Comparison of ENCODE assay signal across 3 cellular contexts in genomic region chr21:19771881-19772280, GRCh38.
A peak's percentile ranks its signal among the peaks of the same experiment; 100 is the strongest.
TF ChIP-seq lines count a peak whose summit lies in the region.

No MANE protein-coding gene starts in this region.

TF ChIP-seq in A549, 52 proteins besides CTCF, POLR2A, EP300 and RAD21:
- TF ChIP-seq SREBF2 (IDR thresholded peaks at IDR 0.05) (no peak), RFX5 (IDR thresholded peaks at IDR 0.05) (no peak), MYC (IDR thresholded peaks at IDR 0.05; ENCODE audit: borderline replicate concordance, low read length) (no peak), MAFK (IDR thresholded peaks at IDR 0.05; ENCODE audit: partially characterized antibody) (peak; percentile 47), TFCP2L1 (CRISPR knock-in tag; IDR thresholded peaks at IDR 0.05) (no peak), MAZ (IDR thresholded peaks at IDR 0.05; ENCODE audit: borderline replicate concordance, low read depth, low read length) (no peak)

TF ChIP-seq in IMR-90, 13 proteins besides CTCF, POLR2A, EP300 and RAD21:
- TF ChIP-seq NFE2L2 (IDR thresholded peaks at IDR 0.05; ENCODE audit: low read depth, low read length) (no peak), MAFK (IDR thresholded peaks at IDR 0.05; ENCODE audit: low read depth, low read length) (peak; percentile 73)
TF ChIP-seq in IMR-90: peak in this region for 1.

TF ChIP-seq in K562, 482 proteins besides CTCF, POLR2A, EP300 and RAD21:
- no peak for TF ChIP-seq ETS2 (tag; IDR thresholded peaks at IDR 0.05; ENCODE audit: borderline replicate concordance, poor library complexity, severe bottlenecking)
- no peak for TF ChIP-seq BCL6 (CRISPR knock-in tag; IDR thresholded peaks at IDR 0.05)
- TF ChIP-seq KDM1A (IDR thresholded peaks at IDR 0.05) = no peak
- no peak for TF ChIP-seq ZNF3 (CRISPR knock-in tag; IDR thresholded peaks at IDR 0.05)
- no peak for TF ChIP-seq FOXO4 (CRISPR knock-in tag; IDR thresholded peaks at IDR 0.05)
- TF ChIP-seq RBM17 (IDR thresholded peaks at IDR 0.05; ENCODE audit: borderline replicate concordance, low read depth, low read length) = no peak
- no peak for TF ChIP-seq MECOM (CRISPR knock-in tag; IDR thresholded peaks at IDR 0.05)
- TF ChIP-seq GTF2B (IDR thresholded peaks at IDR 0.05; ENCODE audit: extremely low read depth, insufficient read length) = no peak
- peak; percentile 42 for TF ChIP-seq MAFG (tag; conservative IDR thresholded peaks at IDR 0.05)
- no peak for TF ChIP-seq BRF2 (IDR thresholded peaks at IDR 0.05; ENCODE audit: borderline replicate concordance, insufficient read depth, insufficient read length)
- TF ChIP-seq HMGXB4 (CRISPR knock-in tag; IDR thresholded peaks at IDR 0.05) = no peak
- TF ChIP-seq C11orf30 (IDR thresholded peaks at IDR 0.05; ENCODE audit: low read depth) = peak; percentile 78
- TF ChIP-seq MCM7 (IDR thresholded peaks at IDR 0.05) = no peak
- peak; percentile 93 for TF ChIP-seq ZNF316 (IDR thresholded peaks at IDR 0.05)
- TF ChIP-seq E2F5 (CRISPR knock-in tag; IDR thresholded peaks at IDR 0.05) = no peak
- TF ChIP-seq MAFF (IDR thresholded peaks at IDR 0.05; ENCODE audit: low read length) = 0 out of 2 replicates have a peak, but pooled peaks have one; percentile 13
TF ChIP-seq in K562: peak in this region for 4.
